ENCODE assay signal across 8 cellular contexts in genomic region chr6:79536969-79537747, GRCh38. TPM values are rescaled to one million over a fixed set of nuclear protein-coding genes. Genes with fewer than 3 reads are reported as not detected.
A peak's percentile ranks its signal among the peaks of the same experiment; 100 is the strongest.
DNase-seq lines count a peak whose midpoint lies in the region; ATAC-seq and TF ChIP-seq lines count a peak whose summit lies in the region.

Gene LCA5, minus strand, starts transcription at chr6:79537430. Its CDS starts 18,536 bp downstream, at chr6:79518894.

- H3K27me3 Mint-ChIP-seq in activated T-helper 1 cell treated with anti-CD3 and anti-CD28 coated beads, Interleukin-12 subunit alpha, Interleukin-12 subunit beta, Interleukin-2, Interleukin-4 antibody, amounts not matched to agents 30 ng/mL and 10 ng/mL and 1 ng/mL, durations not matched to agents 14 hours and 24 hours and 36 hours (ENCODE audit: insufficient read depth), result peaks cover 17% of the 10 kb centered on the region
- peaks cover 0 to 7% (median 0%) of the 10 kb centered on the region in 3 donors for H3K27me3 Mint-ChIP-seq in naive B cell

- no peaks in the 10 kb centered on the region for H3K36me3 Mint-ChIP-seq in activated T-helper 1 cell treated with anti-CD3 and anti-CD28 coated beads, Interleukin-12 subunit alpha, Interleukin-12 subunit beta, Interleukin-2, Interleukin-4 antibody, amounts not matched to agents 30 ng/mL and 10 ng/mL and 1 ng/mL, durations not matched to agents 14 hours and 24 hours and 36 hours (ENCODE audit: low read depth)
- H3K36me3 Mint-ChIP-seq in naive B cell, result no peaks in the 10 kb centered on the region

- DNase-seq in DMS53 treated with DMSO at 0.1 percent for 48 hours (lab: John Stamatoyannopoulos, UW; ENCODE audit: unreplicated experiment) (peak; percentile 89), HuH-7.5 (ENCODE audit: low spot score) (peak; percentile 75), fibroblast of peridontal ligament (ENCODE audit: extremely low read depth) (peak; percentile 96), naive B cell (peak; percentile 91)
- DNase-seq in activated T-helper 1 cell treated with anti-CD3 and anti-CD28 coated beads, Interleukin-12 subunit alpha, Interleukin-12 subunit beta, Interleukin-2, Interleukin-4 antibody, amounts not matched to agents 30 ng/mL and 10 ng/mL and 1 ng/mL, durations not matched to agents 14 hours and 24 hours and 36 hours (ENCODE audit: low spot score), result peak; percentile 81
- DNase-seq in stimulated activated CD8-positive, alpha-beta memory T cell treated with anti-CD3 and anti-CD28 coated beads, Interleukin-7, amount 100 ng/mL, for 48 hours (ENCODE audit: extremely low read depth in 1 of 2, low read depth in 1 of 2), result peak; percentile 64 to 78

- ATAC-seq in GM21576 (IDR thresholded peaks at IDR 0.05; ENCODE audit: unreplicated experiment) (peak; percentile 100), naive B cell (ENCODE audit: low read depth in 2 of 2) (peak; percentile 94 to 95)

- intact Hi-C loops in activated T-helper 1 cell treated with anti-CD3 and anti-CD28 coated beads, Interleukin-12 subunit alpha, Interleukin-12 subunit beta, Interleukin-2, Interleukin-4 antibody, amounts not matched to agents 30 ng/mL and 10 ng/mL and 1 ng/mL, durations not matched to agents 14 hours and 24 hours and 36 hours (cut with micrococcal nuclease), result loop anchor here (1.0 to 10.0 kb wide), 8 partner anchors 241 to 670 kb away; partner anchors contain the start of genes BCKDHB, ELOVL4, HMGN3 and IRAK1BP1

- no peaks in the 10 kb centered on the region for H3K9me3 Mint-ChIP-seq in activated T-helper 1 cell treated with anti-CD3 and anti-CD28 coated beads, Interleukin-12 subunit alpha, Interleukin-12 subunit beta, Interleukin-2, Interleukin-4 antibody, amounts not matched to agents 30 ng/mL and 10 ng/mL and 1 ng/mL, durations not matched to agents 14 hours and 24 hours and 36 hours
- H3K9me3 Mint-ChIP-seq in naive B cell, result no peaks in the 10 kb centered on the region

- H3K4me3 Mint-ChIP-seq in activated T-helper 1 cell treated with anti-CD3 and anti-CD28 coated beads, Interleukin-12 subunit alpha, Interleukin-12 subunit beta, Interleukin-2, Interleukin-4 antibody, amounts not matched to agents 30 ng/mL and 10 ng/mL and 1 ng/mL, durations not matched to agents 14 hours and 24 hours and 36 hours, result no peak within 1 kb of the TSS
- H3K4me3 Mint-ChIP-seq in naive B cell, result no peak within 1 kb of the TSS

- no peak within 1 kb of the TSS for H3K27ac Mint-ChIP-seq in activated T-helper 1 cell treated with anti-CD3 and anti-CD28 coated beads, Interleukin-12 subunit alpha, Interleukin-12 subunit beta, Interleukin-2, Interleukin-4 antibody, amounts not matched to agents 30 ng/mL and 10 ng/mL and 1 ng/mL, durations not matched to agents 14 hours and 24 hours and 36 hours
- peak within 1 kb of the TSS in 1 of 6 donors; percentile 6 for H3K27ac Mint-ChIP-seq in naive B cell

- no peaks in the 10 kb centered on the region for H3K4me1 Mint-ChIP-seq in activated T-helper 1 cell treated with anti-CD3 and anti-CD28 coated beads, Interleukin-12 subunit alpha, Interleukin-12 subunit beta, Interleukin-2, Interleukin-4 antibody, amounts not matched to agents 30 ng/mL and 10 ng/mL and 1 ng/mL, durations not matched to agents 14 hours and 24 hours and 36 hours (ENCODE audit: low read depth)
- H3K4me1 Mint-ChIP-seq in naive B cell, result no peaks in the 10 kb centered on the region

TF ChIP-seq in PFSK-1, 5 proteins besides CTCF, POLR2A, EP300 and RAD21:
- TF ChIP-seq REST (IDR thresholded peaks at IDR 0.05; ENCODE audit: insufficient read depth in 1 of 2, low read depth in 2 of 2, low read length in 2 of 2) (no peak), FOXP2 (optimal IDR thresholded peaks at IDR 0.05; ENCODE audit: borderline replicate concordance, extremely low read depth, extremely low read length, insufficient read depth) (no peak), TAF1 (IDR thresholded peaks at IDR 0.05; ENCODE audit: borderline replicate concordance, insufficient read depth, low read length) (peak; percentile 51; the same call in 1 of the 2 replicates), SIN3A (IDR thresholded peaks at IDR 0.05; ENCODE audit: borderline replicate concordance, insufficient read depth, low read length) (no peak), POLR2AphosphoS5 (IDR thresholded peaks at IDR 0.05; ENCODE audit: low read depth, low read length) (peak; percentile 37; the same call in 1 of the 2 replicates)

RNA-seq across cellular contexts. Expression of gene LCA5, which starts in this region (rescaled TPM):
- polyA plus RNA-seq in PFSK-1 (2012; ENCODE audit: insufficient read length, low read depth), result 0.28 TPM
- total RNA-seq in activated T-helper 1 cell treated with anti-CD3 and anti-CD28 coated beads, Interleukin-12 subunit alpha, Interleukin-12 subunit beta, Interleukin-2, Interleukin-4 antibody, amounts not matched to agents 30 ng/mL and 10 ng/mL and 1 ng/mL, durations not matched to agents 14 hours and 24 hours and 36 hours, result 0.08 and 0.17 TPM in 2 replicates
- polyA plus RNA-seq in naive B cell (ENCODE audit: low read depth in 6 of 6), result under 1 TPM in 5 of 6 donors, not detected in 1; 0.15 to 0.87 (median 0.40) TPM

Comparison
In these comparisons a context has a peak if more than half of its experiments do, and no peak if none do; other contexts are left out.
1. Peak in every context shown above with its lines: DNase-seq and ATAC-seq.
2. Peak in DNase-seq in activated T-helper 1 cell treated with anti-CD3 and anti-CD28 coated beads, Interleukin-12 subunit alpha, Interleukin-12 subunit beta, Interleukin-2, Interleukin-4 antibody, amounts not matched to agents 30 ng/mL and 10 ng/mL and 1 ng/mL, durations not matched to agents 14 hours and 24 hours and 36 hours; RNA of the gene not detected or under 1 TPM.
3. Peak in DNase-seq and ATAC-seq in naive B cell; RNA of the gene not detected or under 1 TPM.